ENCODE assay signal across 2 cellular contexts in the genomic region with DNA sequence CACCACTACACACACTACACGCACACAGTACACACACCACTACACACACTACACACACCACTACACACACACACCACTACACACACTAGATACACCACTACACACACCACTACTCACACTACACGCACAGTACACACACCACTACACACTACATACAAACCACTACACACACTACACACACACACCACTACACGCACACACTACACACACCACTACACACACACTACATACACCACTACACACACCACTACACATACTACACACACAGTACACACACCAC.
TF ChIP-seq lines count a peak whose summit lies in the region.

No MANE protein-coding gene starts in this region.

TF ChIP-seq in HEK293, 187 proteins besides CTCF, POLR2A, EP300 and RAD21:
- TF ChIP-seq, protein P1, sequence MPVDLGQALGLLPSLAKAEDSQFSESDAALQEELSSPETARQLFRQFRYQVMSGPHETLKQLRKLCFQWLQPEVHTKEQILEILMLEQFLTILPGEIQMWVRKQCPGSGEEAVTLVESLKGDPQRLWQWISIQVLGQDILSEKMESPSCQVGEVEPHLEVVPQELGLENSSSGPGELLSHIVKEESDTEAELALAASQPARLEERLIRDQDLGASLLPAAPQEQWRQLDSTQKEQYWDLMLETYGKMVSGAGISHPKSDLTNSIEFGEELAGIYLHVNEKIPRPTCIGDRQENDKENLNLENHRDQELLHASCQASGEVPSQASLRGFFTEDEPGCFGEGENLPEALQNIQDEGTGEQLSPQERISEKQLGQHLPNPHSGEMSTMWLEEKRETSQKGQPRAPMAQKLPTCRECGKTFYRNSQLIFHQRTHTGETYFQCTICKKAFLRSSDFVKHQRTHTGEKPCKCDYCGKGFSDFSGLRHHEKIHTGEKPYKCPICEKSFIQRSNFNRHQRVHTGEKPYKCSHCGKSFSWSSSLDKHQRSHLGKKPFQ (tag by site-specific recombination; IDR thresholded peaks at IDR 0.05): peak; percentile 76
- TF ChIP-seq, protein P2, sequence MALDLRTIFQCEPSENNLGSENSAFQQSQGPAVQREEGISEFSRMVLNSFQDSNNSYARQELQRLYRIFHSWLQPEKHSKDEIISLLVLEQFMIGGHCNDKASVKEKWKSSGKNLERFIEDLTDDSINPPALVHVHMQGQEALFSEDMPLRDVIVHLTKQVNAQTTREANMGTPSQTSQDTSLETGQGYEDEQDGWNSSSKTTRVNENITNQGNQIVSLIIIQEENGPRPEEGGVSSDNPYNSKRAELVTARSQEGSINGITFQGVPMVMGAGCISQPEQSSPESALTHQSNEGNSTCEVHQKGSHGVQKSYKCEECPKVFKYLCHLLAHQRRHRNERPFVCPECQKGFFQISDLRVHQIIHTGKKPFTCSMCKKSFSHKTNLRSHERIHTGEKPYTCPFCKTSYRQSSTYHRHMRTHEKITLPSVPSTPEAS (tag by site-specific recombination; IDR thresholded peaks at IDR 0.05): peak; percentile 60; the same call in 1 of the 2 replicates

TF ChIP-seq in HepG2, 621 proteins besides CTCF, POLR2A, EP300 and RAD21:
- TF ChIP-seq, protein P3, sequence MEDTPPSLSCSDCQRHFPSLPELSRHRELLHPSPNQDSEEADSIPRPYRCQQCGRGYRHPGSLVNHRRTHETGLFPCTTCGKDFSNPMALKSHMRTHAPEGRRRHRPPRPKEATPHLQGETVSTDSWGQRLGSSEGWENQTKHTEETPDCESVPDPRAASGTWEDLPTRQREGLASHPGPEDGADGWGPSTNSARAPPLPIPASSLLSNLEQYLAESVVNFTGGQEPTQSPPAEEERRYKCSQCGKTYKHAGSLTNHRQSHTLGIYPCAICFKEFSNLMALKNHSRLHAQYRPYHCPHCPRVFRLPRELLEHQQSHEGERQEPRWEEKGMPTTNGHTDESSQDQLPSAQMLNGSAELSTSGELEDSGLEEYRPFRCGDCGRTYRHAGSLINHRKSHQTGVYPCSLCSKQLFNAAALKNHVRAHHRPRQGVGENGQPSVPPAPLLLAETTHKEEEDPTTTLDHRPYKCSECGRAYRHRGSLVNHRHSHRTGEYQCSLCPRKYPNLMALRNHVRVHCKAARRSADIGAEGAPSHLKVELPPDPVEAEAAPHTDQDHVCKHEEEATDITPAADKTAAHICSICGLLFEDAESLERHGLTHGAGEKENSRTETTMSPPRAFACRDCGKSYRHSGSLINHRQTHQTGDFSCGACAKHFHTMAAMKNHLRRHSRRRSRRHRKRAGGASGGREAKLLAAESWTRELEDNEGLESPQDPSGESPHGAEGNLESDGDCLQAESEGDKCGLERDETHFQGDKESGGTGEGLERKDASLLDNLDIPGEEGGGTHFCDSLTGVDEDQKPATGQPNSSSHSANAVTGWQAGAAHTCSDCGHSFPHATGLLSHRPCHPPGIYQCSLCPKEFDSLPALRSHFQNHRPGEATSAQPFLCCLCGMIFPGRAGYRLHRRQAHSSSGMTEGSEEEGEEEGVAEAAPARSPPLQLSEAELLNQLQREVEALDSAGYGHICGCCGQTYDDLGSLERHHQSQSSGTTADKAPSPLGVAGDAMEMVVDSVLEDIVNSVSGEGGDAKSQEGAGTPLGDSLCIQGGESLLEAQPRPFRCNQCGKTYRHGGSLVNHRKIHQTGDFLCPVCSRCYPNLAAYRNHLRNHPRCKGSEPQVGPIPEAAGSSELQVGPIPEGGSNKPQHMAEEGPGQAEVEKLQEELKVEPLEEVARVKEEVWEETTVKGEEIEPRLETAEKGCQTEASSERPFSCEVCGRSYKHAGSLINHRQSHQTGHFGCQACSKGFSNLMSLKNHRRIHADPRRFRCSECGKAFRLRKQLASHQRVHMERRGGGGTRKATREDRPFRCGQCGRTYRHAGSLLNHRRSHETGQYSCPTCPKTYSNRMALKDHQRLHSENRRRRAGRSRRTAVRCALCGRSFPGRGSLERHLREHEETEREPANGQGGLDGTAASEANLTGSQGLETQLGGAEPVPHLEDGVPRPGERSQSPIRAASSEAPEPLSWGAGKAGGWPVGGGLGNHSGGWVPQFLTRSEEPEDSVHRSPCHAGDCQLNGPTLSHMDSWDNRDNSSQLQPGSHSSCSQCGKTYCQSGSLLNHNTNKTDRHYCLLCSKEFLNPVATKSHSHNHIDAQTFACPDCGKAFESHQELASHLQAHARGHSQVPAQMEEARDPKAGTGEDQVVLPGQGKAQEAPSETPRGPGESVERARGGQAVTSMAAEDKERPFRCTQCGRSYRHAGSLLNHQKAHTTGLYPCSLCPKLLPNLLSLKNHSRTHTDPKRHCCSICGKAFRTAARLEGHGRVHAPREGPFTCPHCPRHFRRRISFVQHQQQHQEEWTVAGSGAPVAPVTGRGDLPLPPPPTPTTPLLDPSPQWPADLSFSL (CRISPR knock-in tag; IDR thresholded peaks at IDR 0.05): peak; percentile 93
- TF ChIP-seq, protein P4, sequence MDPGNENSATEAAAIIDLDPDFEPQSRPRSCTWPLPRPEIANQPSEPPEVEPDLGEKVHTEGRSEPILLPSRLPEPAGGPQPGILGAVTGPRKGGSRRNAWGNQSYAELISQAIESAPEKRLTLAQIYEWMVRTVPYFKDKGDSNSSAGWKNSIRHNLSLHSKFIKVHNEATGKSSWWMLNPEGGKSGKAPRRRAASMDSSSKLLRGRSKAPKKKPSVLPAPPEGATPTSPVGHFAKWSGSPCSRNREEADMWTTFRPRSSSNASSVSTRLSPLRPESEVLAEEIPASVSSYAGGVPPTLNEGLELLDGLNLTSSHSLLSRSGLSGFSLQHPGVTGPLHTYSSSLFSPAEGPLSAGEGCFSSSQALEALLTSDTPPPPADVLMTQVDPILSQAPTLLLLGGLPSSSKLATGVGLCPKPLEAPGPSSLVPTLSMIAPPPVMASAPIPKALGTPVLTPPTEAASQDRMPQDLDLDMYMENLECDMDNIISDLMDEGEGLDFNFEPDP (CRISPR knock-in tag; conservative IDR thresholded peaks at IDR 0.05): 0 out of 2 replicates have a peak, but pooled peaks have one; percentile 55
